In genomic region chr14:100787659-100788058, GRCh38 we compare ENCODE assay signal across 32 cellular contexts. TPM values are rescaled to one million over a fixed set of nuclear protein-coding genes. Genes with fewer than 3 reads are reported as not detected.
"Had no signal": no experiment of that assay in that cellular context is flagged by ENCODE, and none has a peak within 500 bp of the region (broad histone marks: within the 10 kb centered on the region; RNA-seq: fewer than 3 reads in every experiment).

No MANE protein-coding gene starts in this region.

- H3K4me3 Mint-ChIP-seq: activated CD4-positive, alpha-beta memory T cell treated with anti-CD3 and anti-CD28 coated beads, Interleukin-2, amount 10 ng/mL, durations not matched to agents 7 days and 5 days; activated CD8-positive, alpha-beta memory T cell treated with anti-CD3 and anti-CD28 coated beads, Interleukin-2, amount 10 ng/mL, durations not matched to agents 7 days and 5 days; activated naive CD4-positive, alpha-beta T cell treated with anti-CD3 and anti-CD28 coated beads, Interleukin-2, amount 10 ng/mL, durations not matched to agents 7 days and 5 days; activated naive CD8-positive, alpha-beta T cell treated with anti-CD3 and anti-CD28 coated beads, Interleukin-2, amount 10 ng/mL, durations not matched to agents 7 days and 5 days had no signal

- H3K9me3 ChIP-seq: ascending aorta, breast epithelium, MG63 had no signal

- H3K9me3 Mint-ChIP-seq: activated CD4-positive, alpha-beta memory T cell treated with anti-CD3 and anti-CD28 coated beads, Interleukin-2, amount 10 ng/mL, durations not matched to agents 7 days and 5 days; activated naive CD4-positive, alpha-beta T cell treated with anti-CD3 and anti-CD28 coated beads, Interleukin-2, amount 10 ng/mL, durations not matched to agents 7 days and 5 days; activated naive CD8-positive, alpha-beta T cell treated with anti-CD3 and anti-CD28 coated beads, Interleukin-2, amount 10 ng/mL, durations not matched to agents 7 days and 5 days had no signal

- ATAC-seq: activated CD8-positive, alpha-beta memory T cell treated with anti-CD3 and anti-CD28 coated beads, Interleukin-2, amount 10 ng/mL, durations not matched to agents 7 days and 5 days; Right ventricle myocardium inferior had no signal

- H3K27me3 ChIP-seq: ascending aorta, breast epithelium, MG63 had no signal

- FAIRE-seq: RCC 7860 had no signal

- H3K36me3 Mint-ChIP-seq: activated CD8-positive, alpha-beta memory T cell treated with anti-CD3 and anti-CD28 coated beads, Interleukin-2, amount 10 ng/mL, durations not matched to agents 7 days and 5 days; activated naive CD4-positive, alpha-beta T cell treated with anti-CD3 and anti-CD28 coated beads, Interleukin-2, amount 10 ng/mL, durations not matched to agents 7 days and 5 days; activated naive CD8-positive, alpha-beta T cell treated with anti-CD3 and anti-CD28 coated beads, Interleukin-2, amount 10 ng/mL, durations not matched to agents 7 days and 5 days had no signal

- H3K4me3 ChIP-seq: ascending aorta, breast epithelium, MG63, PC-9 had no signal

- H3K4me1 Mint-ChIP-seq: activated CD4-positive, alpha-beta memory T cell treated with anti-CD3 and anti-CD28 coated beads, Interleukin-2, amount 10 ng/mL, durations not matched to agents 7 days and 5 days; activated CD8-positive, alpha-beta memory T cell treated with anti-CD3 and anti-CD28 coated beads, Interleukin-2, amount 10 ng/mL, durations not matched to agents 7 days and 5 days; activated naive CD4-positive, alpha-beta T cell treated with anti-CD3 and anti-CD28 coated beads, Interleukin-2, amount 10 ng/mL, durations not matched to agents 7 days and 5 days; activated naive CD8-positive, alpha-beta T cell treated with anti-CD3 and anti-CD28 coated beads, Interleukin-2, amount 10 ng/mL, durations not matched to agents 7 days and 5 days had no signal

- H2AFZ ChIP-seq: PC-9 had no signal

- H3K27me3 Mint-ChIP-seq: activated CD4-positive, alpha-beta memory T cell treated with anti-CD3 and anti-CD28 coated beads, Interleukin-2, amount 10 ng/mL, durations not matched to agents 7 days and 5 days; activated CD8-positive, alpha-beta memory T cell treated with anti-CD3 and anti-CD28 coated beads, Interleukin-2, amount 10 ng/mL, durations not matched to agents 7 days and 5 days had no signal

- H3K27ac Mint-ChIP-seq: activated CD4-positive, alpha-beta memory T cell treated with anti-CD3 and anti-CD28 coated beads, Interleukin-2, amount 10 ng/mL, durations not matched to agents 7 days and 5 days; activated CD8-positive, alpha-beta memory T cell treated with anti-CD3 and anti-CD28 coated beads, Interleukin-2, amount 10 ng/mL, durations not matched to agents 7 days and 5 days; activated naive CD4-positive, alpha-beta T cell treated with anti-CD3 and anti-CD28 coated beads, Interleukin-2, amount 10 ng/mL, durations not matched to agents 7 days and 5 days; activated naive CD8-positive, alpha-beta T cell treated with anti-CD3 and anti-CD28 coated beads, Interleukin-2, amount 10 ng/mL, durations not matched to agents 7 days and 5 days had no signal

- H3K27ac ChIP-seq: ascending aorta, breast epithelium, PC-9, RWPE1, WERI-Rb-1 had no signal

- H3K36me3 ChIP-seq: ascending aorta, breast epithelium, MG63, WERI-Rb-1 had no signal

- H3K4me2 ChIP-seq: PC-9 had no signal

- H3K4me1 ChIP-seq: ascending aorta, breast epithelium had no signal

- DNase-seq: activated CD4-positive, alpha-beta memory T cell treated with anti-CD3 and anti-CD28 coated beads, Interleukin-2, amount 10 ng/mL, durations not matched to agents 7 days and 5 days; activated CD4-positive, alpha-beta T cell treated with anti-CD3 and anti-CD28 coated beads for 1 hour; activated CD4-positive, alpha-beta T cell treated with anti-CD3 and anti-CD28 coated beads for 48 hours; activated CD4-positive, CD25-positive, alpha-beta regulatory T cell; activated CD8-positive, alpha-beta memory T cell treated with anti-CD3 and anti-CD28 coated beads for 24 hours; activated CD8-positive, alpha-beta memory T cell treated with anti-CD3 and anti-CD28 coated beads, Interleukin-2, amount 10 ng/mL, durations not matched to agents 7 days and 5 days; activated CD8-positive, alpha-beta memory T cell treated with anti-CD3 and anti-CD28 coated beads, Interleukin-2, amount 50 U/mL, for 48 hours; activated effector memory CD4-positive, alpha-beta T cell treated with Interleukin-2 at 50 U/mL for 16 hours; activated naive CD4-positive, alpha-beta T cell treated with anti-CD3 and anti-CD28 coated beads, Interleukin-2, amount 10 ng/mL, durations not matched to agents 7 days and 5 days; activated naive CD8-positive, alpha-beta T cell treated with anti-CD3 and anti-CD28 coated beads, Interleukin-2, amount 10 ng/mL, durations not matched to agents 7 days and 5 days; activated T-cell treated with anti-CD3 and anti-CD28 coated beads, Interleukin-2, amount 50 U/mL, for 48 hours; amygdala; Kasumi-1; KG1; MG63; NCI-H1092; NCI-H1436 treated with DMSO at 0.1 percent for 48 hours; NCI-H1694 treated with DMSO at 0.1 percent for 48 hours; NCI-H2029; NCI-H345; NCI-H524 treated with DMSO at 0.1 percent for 48 hours; PC-9; T1000; WERI-Rb-1 had no signal

RNA-seq across cellular contexts. Expression of gene MEG3, which starts 38.3 kb away (rescaled TPM):
- total RNA-seq: activated CD4-positive, alpha-beta memory T cell treated with anti-CD3 and anti-CD28 coated beads, Interleukin-2, amount 10 ng/mL, durations not matched to agents 7 days and 5 days; activated CD8-positive, alpha-beta memory T cell treated with anti-CD3 and anti-CD28 coated beads, Interleukin-2, amount 10 ng/mL, durations not matched to agents 7 days and 5 days; activated naive CD8-positive, alpha-beta T cell treated with anti-CD3 and anti-CD28 coated beads, Interleukin-2, amount 10 ng/mL, durations not matched to agents 7 days and 5 days; OCI-LY7; PC-9; T-helper 1 cell treated with Interleukin-12 subunit alpha and Interleukin-12 subunit beta and Interleukin-4 antibody, amounts not matched to agents 30 ng/mL and 1 ng/mL, for 36 hours; T-helper 2 cell treated with Interferon-gamma antibody and Interleukin-4, amounts not matched to agents 100 ng/mL and 5 ng/mL, for 36 hours had no signal
